In genomic region chr14:61706096-61706690, GRCh38 we compare ENCODE assay signal across 15 cellular contexts. TPM values are rescaled to one million over a fixed set of nuclear protein-coding genes. Genes with fewer than 3 reads are reported as not detected.
DNase-seq lines count a peak whose midpoint lies in the region; ATAC-seq, FAIRE-seq and TF ChIP-seq lines count a peak whose summit lies in the region.
"Had no signal": no experiment of that assay in that cellular context is flagged by ENCODE, and none has a peak within 500 bp of the region (broad histone marks: within the 10 kb centered on the region; RNA-seq: fewer than 3 reads in every experiment).

No MANE protein-coding gene starts in this region.

- peaks cover 65% of the 10 kb centered on the region for H3K4me1 Mint-ChIP-seq in WTC11

- TF ChIP-seq POLR2A in A549 (IDR thresholded peaks at IDR 0.05; ENCODE audit: low read length): no peak

- H4K20me1 ChIP-seq in DOHH2 (ENCODE audit: control insufficient read depth, insufficient read depth, low read depth, low read length): peaks cover 23% of the 10 kb centered on the region
- H4K20me1 ChIP-seq in keratinocyte (ENCODE audit: control insufficient read depth, extremely low read depth, insufficient read depth, low read length): peaks cover 8% of the 10 kb centered on the region

- POLR2A ChIA-PET in A549 (lab: Yijun Ruan, JAX): interaction anchor here (0.7 to 1.6 kb wide), 2 partner anchors 9 to 11 kb away, joined by 4 to 12 read pairs; partner anchors contain the start of gene HIF1A
- POLR2A ChIA-PET in WTC11 (lab: Charles Lee): interaction anchor here (1.4 kb wide), 1 partner anchor 11 kb away, joined by 4 read pairs; the partner anchor contains the start of gene HIF1A

- H3K4me1 ChIP-seq in A549 (peaks cover 77% of the 10 kb centered on the region), DOHH2 (ENCODE audit: control insufficient read depth, low read length) (peaks cover 86% of the 10 kb centered on the region), keratinocyte (ENCODE audit: control insufficient read depth, extremely low read depth, insufficient read depth, low read length) (no peaks in the 10 kb centered on the region), tibial artery (peaks cover 0 to 43% (median 2%) of the 10 kb centered on the region in 4 donors)

- no peak for TF ChIP-seq RAD21 in A549 (conservative IDR thresholded peaks at IDR 0.05 in 1 of 2, IDR thresholded peaks at IDR 0.05 in 1 of 2)

- H3K27ac Mint-ChIP-seq in WTC11: peak overlapping the region; percentile 65; the same call in 1 of the 2 replicates
- H3K27ac Mint-ChIP-seq: brain had no signal

- H3F3A ChIP-seq in DOHH2 (ENCODE audit: control insufficient read depth, insufficient read depth): peaks cover 30% of the 10 kb centered on the region

- H3K9me3 ChIP-seq in A549: no peaks in the 10 kb centered on the region
- peaks cover 12% of the 10 kb centered on the region; the same call in 1 of the 2 replicates for H3K9me3 ChIP-seq in DOHH2 (ENCODE audit: control insufficient read depth, insufficient read depth, low read length)
- no peaks in the 10 kb centered on the region for H3K9me3 ChIP-seq in keratinocyte (ENCODE audit: control insufficient read depth, low read depth, low read length)
- H3K9me3 ChIP-seq in tibial artery: no peaks in the 10 kb centered on the region
- H3K9me3 ChIP-seq: mucosa of descending colon had no signal

- H3K79me2 ChIP-seq in DOHH2 (ENCODE audit: control insufficient read depth, low read length) (peaks cover 96% of the 10 kb centered on the region), keratinocyte (ENCODE audit: control insufficient read depth, insufficient read depth, low read length) (peaks cover 89% of the 10 kb centered on the region)

- DNase-seq in A549 (ENCODE audit: low read depth in 1 of 2, low spot score in 1 of 2) (no peak), WTC11 (ENCODE audit: low spot score) (no peak), keratinocyte (ENCODE audit: low read depth, low spot score) (no peak), DMS114 treated with DMSO at 0.1 percent for 48 hours (lab: John Stamatoyannopoulos, UW; ENCODE audit: unreplicated experiment) (no peak), tibial artery (no peak), H7 (no peak), ecto neural progenitor cell (ENCODE audit: low spot score) (no peak)
- DNase-seq: activated CD4-positive, CD25-positive, alpha-beta regulatory T cell treated with anti-CD3 and anti-CD28 coated beads, Interleukin-2, amount 50 U/mL, for 72 hours; DND-41; mucosa of descending colon; NCI-H187 treated with DMSO at 0.1 percent for 48 hours; NCI-H526; posterior cingulate gyrus had no signal

- H3K27me3 ChIP-seq in DOHH2 (ENCODE audit: control insufficient read depth, low read length) (no peaks in the 10 kb centered on the region), keratinocyte (ENCODE audit: control insufficient read depth, extremely low read depth, insufficient read depth, low read length) (no peaks in the 10 kb centered on the region), tibial artery (no peaks in the 10 kb centered on the region), H7 (ENCODE audit: control insufficient read depth, insufficient read depth, low read length) (no peaks in the 10 kb centered on the region)

- FAIRE-seq in A549 (lab: Jason Lieb, UNC): no peak
- FAIRE-seq in keratinocyte (lab: Jason Lieb, UNC): peak; percentile 26

- TF ChIP-seq CTCF in A549 (IDR thresholded peaks at IDR 0.05): no peak
- no peak for TF ChIP-seq CTCF in DOHH2 (IDR thresholded peaks at IDR 0.05; ENCODE audit: low read depth, low read length, poor library complexity, severe bottlenecking)
- TF ChIP-seq CTCF in WTC11 (IDR thresholded peaks at IDR 0.05): no peak
- TF ChIP-seq CTCF in keratinocyte (optimal IDR thresholded peaks at IDR 0.05 in 1 of 3, IDR thresholded peaks at IDR 0.05 in 1 of 3, conservative IDR thresholded peaks at IDR 0.05 in 1 of 3; ENCODE audit: extremely low read depth in 1 of 3, insufficient read depth in 2 of 3, low read length in 3 of 3): no peak
- TF ChIP-seq CTCF in tibial artery (IDR thresholded peaks at IDR 0.05): no peak

- dilution Hi-C loops in keratinocyte (cut with MboI; ENCODE audit: extremely low pct_ligation_motif_present, low sequenced_read_pairs): no loop called here

- CTCF ChIA-PET in A549 (lab: Yijun Ruan, JAX): interaction anchor here (0.9 to 1.3 kb wide), 5 partner anchors 13 to 245 kb away, joined by 3 to 7 read pairs (median 5); no protein-coding TSS in a partner anchor
- CTCF ChIA-PET in WTC11 (lab: Charles Lee): interaction anchor here (0.7 kb wide), 1 partner anchor 11 kb away, joined by 3 read pairs; the partner anchor contains the start of gene HIF1A

- no peak overlapping the region for H3K4me3 Mint-ChIP-seq in WTC11
- H3K4me3 Mint-ChIP-seq: brain had no signal

- H3K36me3 ChIP-seq in DOHH2 (ENCODE audit: control insufficient read depth, low read length) (peaks cover 42% of the 10 kb centered on the region), keratinocyte (ENCODE audit: control insufficient read depth in 2 of 2, extremely low read depth in 1 of 2, insufficient read depth in 2 of 2, low read length in 2 of 2) (no peaks in the 10 kb centered on the region), tibial artery (no peaks in the 10 kb centered on the region), H7 (replicated peaks; ENCODE audit: control insufficient read depth, insufficient read depth, low read length) (no peaks in the 10 kb centered on the region)

- H3K27ac ChIP-seq in A549 (peak overlapping the region in 1 of 2 experiments; percentile 28; a peak in 1 of 6 replicates), DOHH2 (ENCODE audit: low read depth, low read length) (no peak overlapping the region), keratinocyte (ENCODE audit: control insufficient read depth, insufficient read depth, low read length) (no peak overlapping the region), tibial artery (no peak overlapping the region)

- peak in 1 of 2 experiments; percentile 14; a peak in 3 of 6 replicates for ATAC-seq in A549
- no peak for ATAC-seq in WTC11
- ATAC-seq: mucosa of descending colon had no signal

- H3K4me2 ChIP-seq in A549 (peak overlapping the region; percentile 76), DOHH2 (ENCODE audit: low read length) (0 out of 2 replicates have a peak overlapping the region, but pooled peaks have one; percentile 6), keratinocyte (ENCODE audit: control insufficient read depth, extremely low read depth, insufficient read depth, low read depth, low read length) (no peak overlapping the region)

- H3K36me3 Mint-ChIP-seq in WTC11: no peaks in the 10 kb centered on the region

- intact Hi-C loops in tibial artery (cut with DNase I; ENCODE audit: low total_unique reads): no loop called here

- H3K9me1 ChIP-seq in keratinocyte (ENCODE audit: control insufficient read depth, extremely low read depth, insufficient read depth, low read length): no peaks in the 10 kb centered on the region

- 0 out of 3 replicates have a peak overlapping the region, but pooled peaks have one; percentile 10 for H3K4me3 ChIP-seq in A549
- H3K4me3 ChIP-seq in DOHH2 (ENCODE audit: low read length): 0 out of 2 replicates have a peak overlapping the region, but pooled peaks have one; percentile 7
- H3K4me3 ChIP-seq in keratinocyte (ENCODE audit: control insufficient read depth in 2 of 3, extremely low read depth in 1 of 3, insufficient read depth in 2 of 3, low read depth in 1 of 3, low read length in 3 of 3): no peak overlapping the region
- no peak overlapping the region for H3K4me3 ChIP-seq in tibial artery
- H3K4me3 ChIP-seq in H7 (ENCODE audit: insufficient read depth, low read depth, low read length): no peak overlapping the region
- H3K4me3 ChIP-seq: mucosa of descending colon had no signal

- no peak overlapping the region for H2AFZ ChIP-seq in keratinocyte (ENCODE audit: control insufficient read depth, low read length)

- no peaks in the 10 kb centered on the region for H3K9me2 ChIP-seq in DOHH2 (replicated peaks; ENCODE audit: control insufficient read depth, low read length)

- no peak for TF ChIP-seq EP300 in A549 (IDR thresholded peaks at IDR 0.05)

- no peaks in the 10 kb centered on the region for H3K9me3 Mint-ChIP-seq in WTC11

- H3K27me3 Mint-ChIP-seq in WTC11 (ENCODE audit: low read depth): no peaks in the 10 kb centered on the region
- H3K27me3 Mint-ChIP-seq: brain had no signal

- 50% methylated on average over 3 of the region's 3 CpGs for WGBS in A549 (ENCODE audit: missing lambda C conversion rate)

- H3K9ac ChIP-seq in keratinocyte (ENCODE audit: control insufficient read depth, extremely low read depth, insufficient read depth, low read length): no peak overlapping the region

RNA-seq across cellular contexts. Expression of gene HIF1A, which starts 10.9 kb away (rescaled TPM):
- polyA plus RNA-seq in A549 (2011; rRNA removed): 284 and 383 TPM in 2 replicates
- polyA plus RNA-seq in A549 (2012; cell fraction: cytosol; rRNA removed): 27.9 and 38.2 TPM in 2 replicates
- polyA plus RNA-seq in A549 (2012; cell fraction: nucleus; rRNA removed): 38.2 and 49.4 TPM in 2 replicates
- polyA plus RNA-seq in A549 (2017; fragmentation: RNase III; extraction: RNeasy Plus Mini Kit Qiagen cat#74134 plus additional on column Dnase treatment): 280 to 397 TPM (median 391 TPM) in 3 replicates
- polyA minus RNA-seq in A549 (2011; rRNA and poly(A)+ RNA removed): 228 and 254 TPM in 2 replicates
- 146 to 165 TPM (median 153 TPM) in 3 replicates for total RNA-seq in WTC11 (2021)
- polyA plus RNA-seq in keratinocyte: 65.2 to 202 TPM (median 168 TPM) in 3 replicates
- polyA plus RNA-seq in keratinocyte (2011; ENCODE audit: low read depth): 64.3 TPM
- 71.1 and 137 TPM in 2 replicates for polyA plus RNA-seq in keratinocyte (2011; cell fraction: cytosol; rRNA removed)
- polyA plus RNA-seq in keratinocyte (2011; cell fraction: nucleus; rRNA removed): 224 and 227 TPM in 2 replicates
- polyA plus RNA-seq in keratinocyte (2012; ENCODE audit: low replicate concordance): 55.1 and 85.9 TPM in 2 replicates
- 65.5 to 199 TPM (median 83.4 TPM) in 3 replicates for polyA minus RNA-seq in keratinocyte
- 129 TPM for polyA minus RNA-seq in keratinocyte (2011; cell fraction: cytosol; rRNA and poly(A)+ RNA removed)
- polyA minus RNA-seq in keratinocyte (2011; cell fraction: nucleus; rRNA and poly(A)+ RNA removed): 118 and 339 TPM in 2 replicates
- 181 and 199 TPM in 2 replicates for total RNA-seq in H7 (2014; rRNA removed; shearing (Covaris generic))

RNA-seq across cellular contexts. Expression of gene SNAPC1, which starts 56.0 kb away (rescaled TPM):
- polyA plus RNA-seq in A549 (2011; rRNA removed) (15.2 and 30.5 TPM in 2 replicates), A549 (2017; fragmentation: RNase III; extraction: RNeasy Plus Mini Kit Qiagen cat#74134 plus additional on column Dnase treatment) (22.3 to 24.5 TPM (median 22.8 TPM) in 3 replicates), keratinocyte (11.1 to 17.7 TPM (median 11.8 TPM) in 3 replicates)
- polyA plus RNA-seq in A549 (2012; cell fraction: cytosol; rRNA removed): 4.7 and 5.9 TPM in 2 replicates
- polyA plus RNA-seq in A549 (2012; cell fraction: nucleus; rRNA removed): 2.6 and 5.7 TPM in 2 replicates
- 2.7 and 3.6 TPM in 2 replicates for polyA minus RNA-seq in A549 (2011; rRNA and poly(A)+ RNA removed)
- 9.5 to 10.2 TPM (median 10.1 TPM) in 3 replicates for total RNA-seq in WTC11 (2021)
- polyA plus RNA-seq in keratinocyte (2011; ENCODE audit: low read depth): 18.6 TPM
- 8.3 and 9.7 TPM in 2 replicates for polyA plus RNA-seq in keratinocyte (2011; cell fraction: cytosol; rRNA removed)
- polyA plus RNA-seq in keratinocyte (2011; cell fraction: nucleus; rRNA removed): 14.7 and 23.1 TPM in 2 replicates
- polyA plus RNA-seq in keratinocyte (2012; ENCODE audit: low replicate concordance): 10.6 and 13.4 TPM in 2 replicates
- 0.33 to 3.9 TPM (median 2.9 TPM) in 3 replicates for polyA minus RNA-seq in keratinocyte
- polyA minus RNA-seq in keratinocyte (2011; cell fraction: cytosol; rRNA and poly(A)+ RNA removed): 7.9 TPM
- 7.3 and 11.2 TPM in 2 replicates for polyA minus RNA-seq in keratinocyte (2011; cell fraction: nucleus; rRNA and poly(A)+ RNA removed)
- 11.6 and 16.7 TPM in 2 replicates for total RNA-seq in H7 (2014; rRNA removed; shearing (Covaris generic))

Comparison
In these comparisons a context has a peak if more than half of its experiments do, and no peak if none do; other contexts are left out.
1. H3K4me3 ChIP-seq: peak in A549 (single experiment) and DOHH2 (single experiment); none in keratinocyte (0 of 3), tibial artery (0 of 2) and H7 (single experiment).